23 cellular contexts compared by ENCODE assay signal in the genomic region with DNA sequence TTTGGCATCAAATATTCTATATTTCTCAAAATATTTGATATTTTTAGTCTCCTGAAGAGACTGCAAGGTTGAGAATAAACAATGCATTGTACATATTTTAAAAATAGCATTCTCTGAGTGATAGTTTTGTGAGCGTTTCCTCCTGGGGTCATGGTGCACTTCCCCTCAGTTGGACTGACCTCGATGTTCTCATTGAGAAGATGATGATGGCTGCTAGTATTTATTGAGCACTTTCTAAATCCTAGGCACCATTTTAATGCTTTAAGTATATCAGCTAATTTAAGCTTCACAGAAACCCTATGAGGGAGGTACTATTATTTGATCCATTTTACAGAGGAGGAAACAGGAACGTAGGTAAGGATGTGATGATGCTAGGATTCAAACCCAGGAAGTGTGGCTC. TPM values are rescaled to one million over a fixed set of nuclear protein-coding genes. Genes with fewer than 3 reads are reported as not detected.
DNase-seq lines count a peak whose midpoint lies in the region; ATAC-seq, FAIRE-seq and TF ChIP-seq lines count a peak whose summit lies in the region.
"Had no signal": no experiment of that assay in that cellular context is flagged by ENCODE, and none has a peak within 500 bp of the region (broad histone marks: within the 10 kb centered on the region; RNA-seq: fewer than 3 reads in every experiment).

No MANE protein-coding gene starts in this region.

- H3K4me2 ChIP-seq in astrocyte (ENCODE audit: low read length): peak overlapping the region; percentile 15

- H3K4me3 Mint-ChIP-seq in CD14-positive monocyte (peak overlapping the region in 1 of 2 donors; percentile 30), astrocyte (ENCODE audit: unreplicated experiment) (no peak overlapping the region), naive B cell (peak overlapping the region in 7 of 8 donors; percentile 35 to 66 (median 41))
- H3K4me3 Mint-ChIP-seq: activated naive CD8-positive, alpha-beta T cell treated with anti-CD3 and anti-CD28 coated beads, Interleukin-2, amount 50 U/mL, for 24 hours; brain; CD8-positive, alpha-beta T cell had no signal

- H3K27me3 Mint-ChIP-seq in CD14-positive monocyte (ENCODE audit: low read depth in 3 of 3): peaks cover 0 to 2% (median 0%) of the 10 kb centered on the region in 3 donors
- no peaks in the 10 kb centered on the region for H3K27me3 Mint-ChIP-seq in astrocyte (ENCODE audit: low read depth, unreplicated experiment)
- H3K27me3 Mint-ChIP-seq in naive B cell: no peaks in the 10 kb centered on the region
- H3K27me3 Mint-ChIP-seq: activated naive CD8-positive, alpha-beta T cell treated with anti-CD3 and anti-CD28 coated beads, Interleukin-2, amount 50 U/mL, for 24 hours; brain had no signal

- no peaks in the 10 kb centered on the region for H3K36me3 ChIP-seq in HEK293 (ENCODE audit: control insufficient read depth in 2 of 2, insufficient read depth in 1 of 2, low read length in 2 of 2)
- H3K36me3 ChIP-seq in astrocyte (ENCODE audit: insufficient read depth, low read length): no peaks in the 10 kb centered on the region
- no peaks in the 10 kb centered on the region for H3K36me3 ChIP-seq in heart left ventricle
- H3K36me3 ChIP-seq: heart right ventricle, ovary, tibial artery had no signal

- H3K9ac ChIP-seq in astrocyte (ENCODE audit: low read length): no peak overlapping the region

- H3K4me1 ChIP-seq in HEK293 (ENCODE audit: control insufficient read depth, insufficient read depth, low read length) (peaks cover 26% of the 10 kb centered on the region), astrocyte (ENCODE audit: insufficient read depth, low read length) (peaks cover 58% of the 10 kb centered on the region), heart left ventricle (peaks cover 0 to 100% (median 23%) of the 10 kb centered on the region in 12 donors)

- no peaks in the 10 kb centered on the region for H3K9me3 ChIP-seq in HEK293 (ENCODE audit: control insufficient read depth, insufficient read depth, low read depth, low read length)
- H3K9me3 ChIP-seq in astrocyte (ENCODE audit: insufficient read depth, low read depth, low read length): no peaks in the 10 kb centered on the region
- no peaks in the 10 kb centered on the region for H3K9me3 ChIP-seq in heart left ventricle
- H3K9me3 ChIP-seq: heart right ventricle, ovary, tibial artery had no signal

- peaks cover 18% of the 10 kb centered on the region for H4K20me1 ChIP-seq in astrocyte (ENCODE audit: insufficient read depth, low read length)

- CTCF ChIA-PET in HEK293 (lab: Yijun Ruan, JAX): interaction anchor here (0.6 to 1.2 kb wide), 7 partner anchors 13 to 182 kb away, joined by 3 to 5 read pairs (median 3); a partner anchor contains a TSS

- TF ChIP-seq CTCF in CD14-positive monocyte (IDR thresholded peaks at IDR 0.05): no peak
- TF ChIP-seq CTCF in HEK293 (tag by site-specific recombination; IDR thresholded peaks at IDR 0.05): no peak
- no peak for TF ChIP-seq CTCF in astrocyte (IDR thresholded peaks at IDR 0.05; ENCODE audit: insufficient read depth, low read depth, low read length)
- no peak for TF ChIP-seq CTCF in heart left ventricle (IDR thresholded peaks at IDR 0.05)

- FAIRE-seq in astrocyte (lab: Jason Lieb, UNC): no peak
- FAIRE-seq: endometrium had no signal

- H3K27ac ChIP-seq in HEK293 (ENCODE audit: extremely low read depth, low read depth, low read length): no peak overlapping the region
- H3K27ac ChIP-seq in astrocyte (ENCODE audit: low read depth, low read length): no peak overlapping the region
- peak overlapping the region in 1 of 12 donors; percentile 70 for H3K27ac ChIP-seq in heart left ventricle
- H3K27ac ChIP-seq: HL-60, ovary had no signal

- intact Hi-C loops in CD14-positive monocyte (cut with micrococcal nuclease) (loop anchor here in 1 of 2 donors (5.0 kb wide), 1 partner anchor 58 kb away; no protein-coding TSS in a partner anchor), heart left ventricle (cut with DNase I) (no loop called here)

- TF ChIP-seq POLR2A in heart left ventricle (IDR thresholded peaks at IDR 0.05): no peak

- H3K36me3 Mint-ChIP-seq in CD14-positive monocyte (peaks cover under 1 to 8% of the 10 kb centered on the region in 2 donors), astrocyte (ENCODE audit: low read depth, unreplicated experiment) (peaks cover 10% of the 10 kb centered on the region), naive B cell (no peaks in the 10 kb centered on the region)
- H3K36me3 Mint-ChIP-seq: brain; CD8-positive, alpha-beta T cell had no signal

- H3K9me3 Mint-ChIP-seq in CD14-positive monocyte (no peaks in the 10 kb centered on the region), astrocyte (ENCODE audit: unreplicated experiment) (no peaks in the 10 kb centered on the region), naive B cell (no peaks in the 10 kb centered on the region)
- H3K9me3 Mint-ChIP-seq: activated naive CD8-positive, alpha-beta T cell treated with anti-CD3 and anti-CD28 coated beads, Interleukin-2, amount 50 U/mL, for 24 hours; brain; CD8-positive, alpha-beta T cell had no signal

- peaks cover 77% of the 10 kb centered on the region for H3K4me1 Mint-ChIP-seq in CD14-positive monocyte
- H3K4me1 Mint-ChIP-seq in astrocyte (ENCODE audit: low read depth, unreplicated experiment): peaks cover 69% of the 10 kb centered on the region
- H3K4me1 Mint-ChIP-seq in naive B cell: peaks cover 51 to 67% (median 66%) of the 10 kb centered on the region in 3 donors

- H3K27ac Mint-ChIP-seq in CD14-positive monocyte (peak overlapping the region in 6 of 7 donors; percentile 0 to 96 (median 76)), astrocyte (ENCODE audit: unreplicated experiment) (peak overlapping the region; percentile 55), naive B cell (peak overlapping the region; percentile 2 to 74 (median 26))
- H3K27ac Mint-ChIP-seq: activated naive CD8-positive, alpha-beta T cell treated with anti-CD3 and anti-CD28 coated beads, Interleukin-2, amount 50 U/mL, for 24 hours; brain had no signal

- POLR2A ChIA-PET in HEK293 (lab: Yijun Ruan, JAX): interaction anchor here (0.7 to 1.3 kb wide), 2 partner anchors 11 to 18 kb away, joined by 3 to 6 read pairs; a partner anchor contains a TSS

- no peak overlapping the region for H2AFZ ChIP-seq in astrocyte (ENCODE audit: low read depth, low read length)

- ATAC-seq in naive B cell (ENCODE audit: low read depth in 2 of 2) (no peak), HG02623 (IDR thresholded peaks at IDR 0.05; ENCODE audit: unreplicated experiment) (no peak), heart left ventricle (no peak)
- ATAC-seq: activated naive CD8-positive, alpha-beta T cell treated with anti-CD3 and anti-CD28 coated beads, Interleukin-2, amount 50 U/mL, for 24 hours; CD8-positive, alpha-beta T cell; heart right ventricle; right cardiac atrium had no signal

- H3K27me3 ChIP-seq in astrocyte (ENCODE audit: insufficient read depth, low read length) (no peaks in the 10 kb centered on the region), heart left ventricle (no peaks in the 10 kb centered on the region)
- H3K27me3 ChIP-seq: heart right ventricle, ovary, tibial artery had no signal

- WGBS in heart left ventricle, 4 donors: 41 to 56% (median 52%) methylated on average over 3 of the region's 3 CpGs

- H3K4me3 ChIP-seq in HEK293 (ENCODE audit: low read depth, low read length) (no peak overlapping the region), astrocyte (ENCODE audit: insufficient read depth, low read depth, low read length) (no peak overlapping the region), heart left ventricle (no peak overlapping the region)
- H3K4me3 ChIP-seq: coronary artery, heart right ventricle, ovary, tibial artery had no signal

- peaks cover 81% of the 10 kb centered on the region for H3K79me2 ChIP-seq in astrocyte (ENCODE audit: insufficient read depth, low read length)

- DNase-seq in CD14-positive monocyte (ENCODE audit: low spot score) (no peak), astrocyte (ENCODE audit: low read depth) (no peak), naive B cell (no peak), DMS153 treated with DMSO at 0.1 percent for 48 hours (lab: John Stamatoyannopoulos, UW; ENCODE audit: unreplicated experiment) (no peak), heart left ventricle (no peak), superior temporal gyrus (ENCODE audit: extremely low spot score) (no peak)
- DNase-seq: activated CD4-positive, alpha-beta T cell treated with anti-CD3 and anti-CD28 coated beads for 48 hours; activated naive CD8-positive, alpha-beta T cell treated with anti-CD3 and anti-CD28 coated beads, Interleukin-2, amount 50 U/mL, for 24 hours; CD8-positive, alpha-beta T cell; DND-41; heart right ventricle; NCI-H1694; ovary; right cardiac atrium; SHP77 treated with DMSO at 0.1 percent for 48 hours; T-helper 1 cell; tibial artery had no signal

TF ChIP-seq in HEK293, 187 proteins besides CTCF, POLR2A, EP300 and RAD21:
- TF ChIP-seq ZNF664 (tag by site-specific recombination; IDR thresholded peaks at IDR 0.05) (peak; percentile 64; the same call in 1 of the 2 replicates), ZNF510 (tag by site-specific recombination; IDR thresholded peaks at IDR 0.05; ENCODE audit: insufficient replicate concordance) (no peak)

RNA-seq across cellular contexts. Expression of a gene that starts 18.2 kb away (rescaled TPM):
- polyA plus RNA-seq in CD14-positive monocyte: 10 to 100 TPM; 28.4 to 36.5 TPM
- total RNA-seq in astrocyte: 83.2 and 83.7 TPM in 2 replicates
- 10 to 100 TPM in 5 of 6 donors, 1 to 10 TPM in 1; 6.9 to 28.5 (median 21.2) TPM for polyA plus RNA-seq in naive B cell (ENCODE audit: low read depth in 6 of 6)
- total RNA-seq in heart left ventricle: 10 to 100 TPM in 8 of 9 donors, 1 to 10 TPM in 1; 9.7 to 37.3 (median 11.1) TPM
- 1 to 10 TPM; 3.2 to 6.3 TPM for polyA plus RNA-seq in heart left ventricle

Comparison
In these comparisons a context has a peak if more than half of its experiments do, and no peak if none do; other contexts are left out.
1. H3K27ac Mint-ChIP-seq: peak in every context shown above with its lines; median percentile 76 in CD14-positive monocyte; 55 in astrocyte; 26 in naive B cell.